Comparison of ENCODE assay signal across 8 cellular contexts in the genomic region with DNA sequence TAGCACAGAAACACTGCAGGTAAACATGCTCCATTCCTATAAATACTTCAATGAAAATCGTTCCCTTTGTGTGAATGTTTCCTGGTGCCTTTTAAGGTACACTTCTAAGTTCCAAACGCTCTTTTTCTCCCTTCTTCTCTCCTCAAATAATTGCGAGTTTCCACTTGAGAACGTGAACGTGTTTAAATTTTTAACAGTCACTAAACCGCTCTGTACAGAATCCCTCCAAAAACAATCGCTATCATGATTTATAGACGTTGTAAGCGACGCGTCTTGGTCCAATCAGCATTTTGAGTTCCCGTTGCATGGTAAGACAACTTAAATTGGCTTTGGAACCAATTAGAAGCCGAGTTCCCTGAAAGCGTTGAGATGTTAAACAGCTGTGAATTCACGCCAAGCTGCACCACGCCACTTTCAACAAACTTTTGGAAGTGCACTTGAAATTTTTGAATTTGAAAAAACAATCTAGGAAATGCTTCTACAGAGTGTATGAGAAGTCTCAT.
DNase-seq lines count a peak whose midpoint lies in the region; ATAC-seq lines count a peak whose summit lies in the region.

No MANE protein-coding gene starts in this region.

- H3K27me3 ChIP-seq in iPS DF 6.9 (ENCODE audit: control insufficient read depth, insufficient read depth, low read length), result no peaks in the 10 kb centered on the region

- H3K4me1 ChIP-seq in iPS DF 6.9 (ENCODE audit: control insufficient read depth, insufficient read depth, low read length), result 0 out of 2 replicates have a peak, but pooled peaks cover 2% of the 10 kb centered on the region

- peak; percentile 31 for DNase-seq in DMS153 (lab: John Stamatoyannopoulos, UW)
- peak; percentile 39 for DNase-seq in HS-27A (ENCODE audit: low read depth)
- peak; percentile 87 for DNase-seq in NOMO-1 treated with DMSO at 0.1 percent for 48 hours (lab: John Stamatoyannopoulos, UW; ENCODE audit: unreplicated experiment)
- DNase-seq in iPS DF 6.9 (ENCODE audit: low read depth, low spot score), result no peak
- DNase-seq in skeletal muscle cell (ENCODE audit: low read depth), result peak; percentile 16
- DNase-seq in AG08395 (ENCODE audit: low spot score), result no peak

- H3K36me3 ChIP-seq in iPS DF 6.9 (ENCODE audit: control insufficient read depth, insufficient read depth, low read length), result no peaks in the 10 kb centered on the region

- H3K4me3 ChIP-seq in iPS DF 6.9 (ENCODE audit: low read length), result peak overlapping the region; percentile 93; the same call in 1 of the 2 replicates
- peak overlapping the region; percentile 62 for H3K4me3 ChIP-seq in skeletal muscle cell (ENCODE audit: low read depth, low read length)

- peak overlapping the region; percentile 45 for H3K27ac ChIP-seq in angular gyrus (ENCODE audit: low read depth, low read length)
- no peak overlapping the region for H3K27ac ChIP-seq in iPS DF 6.9 (ENCODE audit: low read length)

- no peaks in the 10 kb centered on the region for H3K9me3 ChIP-seq in iPS DF 6.9 (ENCODE audit: control insufficient read depth, insufficient read depth, low read length)

- no CpG with 5 or more reads among the region's 16 CpGs for WGBS in iPS DF 6.9 (ENCODE audit: insufficient coverage, insufficient read length)

- ATAC-seq in GM21529 (IDR thresholded peaks at IDR 0.05; ENCODE audit: unreplicated experiment), result no peak

Comparison
In these comparisons a context has a peak if more than half of its experiments do, and no peak if none do; other contexts are left out.
1. DNase-seq: peak in DMS153 (single experiment), HS-27A (single experiment), NOMO-1 treated with DMSO at 0.1 percent for 48 hours (single experiment) and skeletal muscle cell (single experiment); none in iPS DF 6.9 (single experiment) and AG08395 (single experiment).